9 cellular contexts compared by ENCODE assay signal in the genomic region with DNA sequence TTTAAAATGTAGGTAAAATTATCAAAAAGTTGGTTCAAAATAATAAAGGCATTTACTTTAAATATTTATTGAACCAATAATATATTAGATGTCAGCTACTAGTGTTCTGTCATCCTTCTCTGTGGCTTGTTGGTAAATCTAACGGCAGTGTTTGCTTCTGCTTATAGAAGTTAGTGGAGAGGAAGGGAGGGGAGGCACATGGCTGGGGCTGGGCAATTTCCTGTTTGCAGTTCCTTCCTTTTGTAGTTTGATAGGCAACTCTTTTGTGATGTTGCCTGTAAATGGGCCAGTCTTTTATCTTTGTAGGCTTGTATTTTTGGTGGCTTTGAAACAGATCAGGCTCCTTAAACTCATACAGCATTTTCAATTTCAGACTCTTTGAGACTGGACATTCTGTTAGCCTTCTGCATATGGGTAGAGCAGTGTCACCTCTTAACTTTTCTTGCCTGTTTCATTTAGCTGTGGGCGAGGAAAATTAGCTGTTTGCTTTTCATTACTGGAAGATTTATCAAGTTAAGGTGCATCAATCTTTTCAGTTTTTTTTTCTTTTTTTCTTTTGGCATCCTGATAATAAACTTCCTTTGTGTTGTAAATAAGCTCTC. TPM values are rescaled to one million over a fixed set of nuclear protein-coding genes. Genes with fewer than 3 reads are reported as not detected.
DNase-seq lines count a peak whose midpoint lies in the region; ATAC-seq lines count a peak whose summit lies in the region.
"Had no signal": no experiment of that assay in that cellular context is flagged by ENCODE, and none has a peak within 500 bp of the region (broad histone marks: within the 10 kb centered on the region; RNA-seq: fewer than 3 reads in every experiment).

No MANE protein-coding gene starts in this region.

- H3K4me1 Mint-ChIP-seq in activated CD4-positive, alpha-beta T cell treated with anti-CD3 and anti-CD28 coated beads, Interleukin-2, amount 10 ng/mL, durations not matched to agents 24 days and 14 days, result peaks cover 69% of the 10 kb centered on the region

- peaks cover 6% of the 10 kb centered on the region for H3K9me3 Mint-ChIP-seq in activated CD4-positive, alpha-beta T cell treated with anti-CD3 and anti-CD28 coated beads, Interleukin-2, amount 10 ng/mL, durations not matched to agents 24 days and 14 days

- peak; percentile 84 for ATAC-seq in GM19351 (IDR thresholded peaks at IDR 0.05; ENCODE audit: unreplicated experiment)
- ATAC-seq: Panc1 had no signal

- DNase-seq in Jurkat, Clone E6-1 (ENCODE audit: low read depth, low spot score), result peak; percentile 93
- DNase-seq in activated CD4-positive, alpha-beta T cell treated with anti-CD3 and anti-CD28 coated beads, Interleukin-2, amount 10 ng/mL, durations not matched to agents 24 days and 14 days, result peak; percentile 90
- DNase-seq in head of caudate nucleus (peak in 28 of 42 donors; percentile 5 to 64 (median 26)), NCI-H345 (lab: John Stamatoyannopoulos, UW) (no peak), NCI-H1048 (lab: John Stamatoyannopoulos, UW) (no peak), iPS-NIHi11 (ENCODE audit: low spot score) (no peak)
- peak in 2 of 3 donors; percentile 9 to 31 for DNase-seq in stimulated activated CD4-positive, alpha-beta T cell treated with anti-CD3 and anti-CD28 coated beads, Interleukin-12 subunit alpha, Interleukin-12 subunit beta, amount 100 ng/mL, for 48 hours (ENCODE audit: low read depth in 2 of 3, low spot score in 1 of 3)

- peak overlapping the region; percentile 73 for H3K4me3 Mint-ChIP-seq in activated CD4-positive, alpha-beta T cell treated with anti-CD3 and anti-CD28 coated beads, Interleukin-2, amount 10 ng/mL, durations not matched to agents 24 days and 14 days

- no peaks in the 10 kb centered on the region for H3K27me3 Mint-ChIP-seq in activated CD4-positive, alpha-beta T cell treated with anti-CD3 and anti-CD28 coated beads, Interleukin-2, amount 10 ng/mL, durations not matched to agents 24 days and 14 days

- peaks cover 35% of the 10 kb centered on the region for H3K36me3 Mint-ChIP-seq in activated CD4-positive, alpha-beta T cell treated with anti-CD3 and anti-CD28 coated beads, Interleukin-2, amount 10 ng/mL, durations not matched to agents 24 days and 14 days (ENCODE audit: low read depth)

- intact Hi-C loops in activated CD4-positive, alpha-beta T cell treated with anti-CD3 and anti-CD28 coated beads, Interleukin-2, amount 10 ng/mL, durations not matched to agents 24 days and 14 days (cut with micrococcal nuclease), result loop anchor here (1.0 to 2.0 kb wide), 3 partner anchors 24 to 48 kb away; a partner anchor contains a TSS
- intact Hi-C loops in head of caudate nucleus (cut with DNase I), result no loop called here

- H3K4me3 ChIP-seq in Jurkat, Clone E6-1 (ENCODE audit: low read length), result peak overlapping the region; percentile 17

- peak overlapping the region; percentile 92 for H3K27ac Mint-ChIP-seq in activated CD4-positive, alpha-beta T cell treated with anti-CD3 and anti-CD28 coated beads, Interleukin-2, amount 10 ng/mL, durations not matched to agents 24 days and 14 days

RNA-seq across cellular contexts. Expression of a gene that starts 48.1 kb away (rescaled TPM):
- 2.8 TPM for polyA plus RNA-seq in Jurkat, Clone E6-1 (2012; ENCODE audit: insufficient read depth, insufficient read length)
- 10.3 and 11.0 TPM in 2 replicates for total RNA-seq in activated CD4-positive, alpha-beta T cell treated with anti-CD3 and anti-CD28 coated beads, Interleukin-2, amount 10 ng/mL, durations not matched to agents 24 days and 14 days

Comparison
In these comparisons a context has a peak if more than half of its experiments do, and no peak if none do; other contexts are left out.
1. DNase-seq: peak in Jurkat, Clone E6-1 (single experiment), activated CD4-positive, alpha-beta T cell treated with anti-CD3 and anti-CD28 coated beads, Interleukin-2, amount 10 ng/mL, durations not matched to agents 24 days and 14 days (single experiment), head of caudate nucleus (28 of 42) and stimulated activated CD4-positive, alpha-beta T cell treated with anti-CD3 and anti-CD28 coated beads, Interleukin-12 subunit alpha, Interleukin-12 subunit beta, amount 100 ng/mL, for 48 hours (2 of 3); none in NCI-H345 (single experiment), NCI-H1048 (single experiment) and iPS-NIHi11 (single experiment).